8 cellular contexts compared by ENCODE assay signal in genomic region chr10:60572511-60573194, GRCh38.
DNase-seq lines count a peak whose midpoint lies in the region; ATAC-seq and TF ChIP-seq lines count a peak whose summit lies in the region.

No MANE protein-coding gene starts in this region.

- no peaks in the 10 kb centered on the region for H3K9me3 ChIP-seq in testis

- TF ChIP-seq POLR2A in testis (IDR thresholded peaks at IDR 0.05) = no peak

- no peaks in the 10 kb centered on the region for H3K36me3 ChIP-seq in testis (ENCODE audit: low read depth, missing control alignments)

- POLR2A ChIA-PET in naive thymus-derived CD8-positive, alpha-beta T cell (lab: Charles Lee) = no interaction called here

- peak overlapping the region; percentile 21 to 86 (median 62) for H3K4me3 Mint-ChIP-seq in naive thymus-derived CD8-positive, alpha-beta T cell

- peaks cover 11 to 22% (median 20%) of the 10 kb centered on the region in 4 donors for H3K4me1 Mint-ChIP-seq in naive thymus-derived CD8-positive, alpha-beta T cell

- peak in 1 of 2 donors; percentile 46 for ATAC-seq in naive thymus-derived CD8-positive, alpha-beta T cell
- no peak for ATAC-seq in GM19328 (IDR thresholded peaks at IDR 0.05; ENCODE audit: unreplicated experiment)

- H3K4me3 ChIP-seq in testis = no peak overlapping the region

- H3K9me3 Mint-ChIP-seq in naive thymus-derived CD8-positive, alpha-beta T cell = peaks cover 0 to 7% (median 0%) of the 10 kb centered on the region in 9 donors

- H3K4me1 ChIP-seq in testis = no peaks in the 10 kb centered on the region

- intact Hi-C loops in testis (cut with DNase I; ENCODE audit: low total_unique reads) = no loop called here

- H3K27me3 Mint-ChIP-seq in naive thymus-derived CD8-positive, alpha-beta T cell = peaks cover 6 to 15% (median 12%) of the 10 kb centered on the region in 5 donors

- no peaks in the 10 kb centered on the region for H3K27me3 ChIP-seq in testis

- peaks cover 2 to 7% (median 4%) of the 10 kb centered on the region in 3 donors for H3K36me3 Mint-ChIP-seq in naive thymus-derived CD8-positive, alpha-beta T cell

- 8 to 20% methylated on average over 12 of the region's 12 CpGs for WGBS in testis, 2 donors

- TF ChIP-seq CTCF in testis (IDR thresholded peaks at IDR 0.05) = no peak

- H3K27ac Mint-ChIP-seq in naive thymus-derived CD8-positive, alpha-beta T cell = peak overlapping the region in 2 of 10 donors; percentile 29 to 51

- DNase-seq in ELF-1 (ENCODE audit: low read depth, low spot score) = peak; percentile 42
- DNase-seq in LoVo (ENCODE audit: low spot score) = peak; percentile 50
- peak; percentile 55 for DNase-seq in activated CD8-positive, alpha-beta memory T cell treated with anti-CD3 and anti-CD28 coated beads, Interleukin-2, amount 50 U/mL, for 48 hours
- peak; percentile 63 for DNase-seq in fibroblast of peridontal ligament (ENCODE audit: extremely low read depth)
- DNase-seq in naive thymus-derived CD8-positive, alpha-beta T cell = peak in 2 of 10 donors; percentile 4 to 9
- DNase-seq in testis = peak; percentile 15
- no peak for DNase-seq in NCI-H128 (lab: John Stamatoyannopoulos, UW; ENCODE audit: unreplicated experiment)

- no peak overlapping the region for H3K27ac ChIP-seq in testis
